In genomic region chr17:79406316-79406715, GRCh38 we compare ENCODE assay signal across 19 cellular contexts.
DNase-seq lines count a peak whose midpoint lies in the region; ATAC-seq, FAIRE-seq and TF ChIP-seq lines count a peak whose summit lies in the region.
"Had no signal": no experiment of that assay in that cellular context is flagged by ENCODE, and none has a peak within 500 bp of the region (broad histone marks: within the 10 kb centered on the region; RNA-seq: fewer than 3 reads in every experiment).

No MANE protein-coding gene starts in this region.

- H3K9me3 ChIP-seq in endothelial cell of umbilical vein (replicated peaks; ENCODE audit: control insufficient read depth, insufficient read depth, low read length) (no peaks in the 10 kb centered on the region), osteoblast (ENCODE audit: low read depth, low read length) (no peaks in the 10 kb centered on the region)
- H3K9me3 ChIP-seq: A549 had no signal

- H3K79me2 ChIP-seq in endothelial cell of umbilical vein (ENCODE audit: control insufficient read depth, insufficient read depth, low read length) (no peaks in the 10 kb centered on the region), osteoblast (ENCODE audit: insufficient read depth, low read length) (no peaks in the 10 kb centered on the region)

- dilution Hi-C loops in endothelial cell of umbilical vein (cut with MboI; ENCODE audit: extremely low pct_ligation_motif_present, low sequenced_read_pairs) = no loop called here

- intact Hi-C loops in endothelial cell of umbilical vein (cut with micrococcal nuclease) = no loop called here

- no peak for ATAC-seq in HG03139 (IDR thresholded peaks at IDR 0.05; ENCODE audit: unreplicated experiment)
- ATAC-seq: A549, T-helper 17 cell had no signal

- H3K36me3 ChIP-seq in endothelial cell of umbilical vein (ENCODE audit: control insufficient read depth in 2 of 2, extremely low read depth in 1 of 2, insufficient read depth in 2 of 2, low read length in 2 of 2) (no peaks in the 10 kb centered on the region), osteoblast (ENCODE audit: insufficient read depth, low read length) (no peaks in the 10 kb centered on the region)

- H3K27me3 ChIP-seq in endothelial cell of umbilical vein (ENCODE audit: control insufficient read depth in 2 of 2, insufficient read depth in 2 of 2, low read length in 2 of 2) (peaks cover 0 to 5% of the 10 kb centered on the region in 2 experiments), osteoblast (ENCODE audit: insufficient read depth, low read length) (peaks cover 36% of the 10 kb centered on the region)

- no peak overlapping the region for H3K9ac ChIP-seq in endothelial cell of umbilical vein (replicated peaks; ENCODE audit: extremely low read depth, insufficient read depth, low read length)

- H4K20me1 ChIP-seq in endothelial cell of umbilical vein (replicated peaks; ENCODE audit: control insufficient read depth, extremely low read depth, insufficient read depth, low read length) = no peaks in the 10 kb centered on the region
- H4K20me1 ChIP-seq in osteoblast (ENCODE audit: insufficient read depth, low read length) = no peaks in the 10 kb centered on the region

- H2AFZ ChIP-seq in endothelial cell of umbilical vein (ENCODE audit: low read depth, low read length) (no peak overlapping the region), osteoblast (ENCODE audit: low read length) (no peak overlapping the region)

- peaks cover 6% of the 10 kb centered on the region for H3K4me1 ChIP-seq in endothelial cell of umbilical vein (ENCODE audit: control insufficient read depth, extremely low read depth, insufficient read depth, low read length)
- H3K4me1 ChIP-seq in osteoblast (ENCODE audit: insufficient read depth, low read length) = no peaks in the 10 kb centered on the region

- H3K4me2 ChIP-seq in endothelial cell of umbilical vein (ENCODE audit: insufficient read depth, low read length) (no peak overlapping the region), osteoblast (ENCODE audit: insufficient read depth, low read length) (no peak overlapping the region)
- H3K4me2 ChIP-seq: A549 had no signal

- H3K9me1 ChIP-seq in endothelial cell of umbilical vein (replicated peaks; ENCODE audit: control insufficient read depth, extremely low read depth, insufficient read depth, low read length) = no peaks in the 10 kb centered on the region

- no peak overlapping the region for H3K27ac ChIP-seq in endothelial cell of umbilical vein (ENCODE audit: insufficient read depth, low read depth, low read length)
- H3K27ac ChIP-seq in osteoblast (ENCODE audit: low read depth, low read length) = no peak overlapping the region
- H3K27ac ChIP-seq: A549, C4-2B had no signal

- BruUV-seq in endothelial cell of umbilical vein (replicated peaks; lab: Mats Ljungman, UMichigan) = no TSS peak

- CTCF ChIA-PET in endothelial cell of umbilical vein (lab: Charles Lee) = interaction anchor here (11.7 kb wide), 1 partner anchor 14 kb away, joined by 142 read pairs; no protein-coding TSS in a partner anchor

- no peak for TF ChIP-seq CTCF in endothelial cell of umbilical vein (IDR thresholded peaks at IDR 0.05; ENCODE audit: extremely low read depth in 1 of 2, insufficient read depth in 1 of 2, low read depth in 1 of 2, low read length in 2 of 2)
- TF ChIP-seq CTCF in osteoblast (IDR thresholded peaks at IDR 0.05; ENCODE audit: extremely low read depth, low read depth, low read length) = no peak

- no peak for TF ChIP-seq POLR2A in endothelial cell of umbilical vein (IDR thresholded peaks at IDR 0.05; ENCODE audit: low read depth, low read length)

- POLR2A ChIA-PET in endothelial cell of umbilical vein (lab: Charles Lee) = no interaction called here

- H3K4me3 ChIP-seq in endothelial cell of umbilical vein (replicated peaks in 1 of 3; ENCODE audit: insufficient read depth in 1 of 3, low read depth in 1 of 3, low read length in 3 of 3) = no peak overlapping the region
- H3K4me3 ChIP-seq in osteoblast (ENCODE audit: insufficient read depth, low read length) = no peak overlapping the region
- H3K4me3 ChIP-seq: A549 had no signal

- peak; percentile 18 to 70 (median 33) for DNase-seq in NCI-H1417 (lab: John Stamatoyannopoulos, UW)
- DNase-seq in NCI-H1417 treated with DMSO at 0.1 percent for 48 hours (lab: John Stamatoyannopoulos, UW) = no peak
- DNase-seq in ELF-1 (ENCODE audit: low read depth, low spot score) = peak; percentile 13
- peak; percentile 77 for DNase-seq in NCI-H345 (lab: John Stamatoyannopoulos, UW)
- DNase-seq in endothelial cell of umbilical vein (ENCODE audit: low read depth, low spot score) = peak; percentile 47
- no peak for DNase-seq in GDM1 (lab: John Stamatoyannopoulos, UW)
- DNase-seq in osteoblast (ENCODE audit: insufficient read length, low spot score, missing footprints) = no peak
- DNase-seq: DMS 273 treated with DMSO at 0.1 percent for 48 hours, EL, HCEC 1CT, KBM-7, NCI-H187 treated with DMSO at 0.1 percent for 48 hours, NCI-H524 treated with DMSO at 0.1 percent for 48 hours, SIG-M5, T-helper 17 cell had no signal

- FAIRE-seq in endothelial cell of umbilical vein (lab: Jason Lieb, UNC) = peak; percentile 80
- FAIRE-seq: A549, GM19239 had no signal

TF ChIP-seq in endothelial cell of umbilical vein, 7 proteins besides CTCF, POLR2A, EP300 and RAD21:
- TF ChIP-seq MAX (IDR thresholded peaks at IDR 0.05; ENCODE audit: insufficient read depth, insufficient read length) = peak; percentile 14
- no peak for TF ChIP-seq POLR2AphosphoS5 (IDR thresholded peaks at IDR 0.05; ENCODE audit: insufficient read depth, low read depth, low read length)
- TF ChIP-seq FOS (IDR thresholded peaks at IDR 0.05; ENCODE audit: borderline replicate concordance, insufficient read depth, low read length) = peak; percentile 46

Comparison
In these comparisons a context has a peak if more than half of its experiments do, and no peak if none do; other contexts are left out.
1. DNase-seq: peak in NCI-H1417 (3 of 3), ELF-1 (single experiment), NCI-H345 (single experiment) and endothelial cell of umbilical vein (single experiment); none in NCI-H1417 treated with DMSO at 0.1 percent for 48 hours (single experiment), GDM1 (single experiment) and osteoblast (single experiment).